In genomic region chr13:30689752-30690151, GRCh38 we compare ENCODE assay signal across 9 cellular contexts. TPM values are rescaled to one million over a fixed set of nuclear protein-coding genes. Genes with fewer than 3 reads are reported as not detected.
DNase-seq lines count a peak whose midpoint lies in the region; TF ChIP-seq lines count a peak whose summit lies in the region.
"Had no signal": no experiment of that assay in that cellular context is flagged by ENCODE, and none has a peak within 500 bp of the region (broad histone marks: within the 10 kb centered on the region; RNA-seq: fewer than 3 reads in every experiment).

No MANE protein-coding gene starts in this region.

- no peak overlapping the region for H4K91ac ChIP-seq in neuronal stem cell (ENCODE audit: low read depth, low read length, poor library complexity)

- H2AFZ ChIP-seq in neuronal stem cell (ENCODE audit: low read length) = peak overlapping the region; percentile 6

- CTCF ChIA-PET in AG04449 (lab: Yijun Ruan, JAX) = interaction anchor here (1.2 to 3.1 kb wide), 3 partner anchors 103 to 355 kb away, joined by 5 to 11 read pairs (median 9); no protein-coding TSS in a partner anchor

- H2BK120ac ChIP-seq in neuronal stem cell (ENCODE audit: low read depth, low read length) = no peak overlapping the region

- peaks cover 3% of the 10 kb centered on the region for H3K9me3 Mint-ChIP-seq in chondrocyte (ENCODE audit: low read depth)

- H3K4me1 Mint-ChIP-seq in chondrocyte (ENCODE audit: low read depth) = peaks cover 9% of the 10 kb centered on the region

- H3K79me1 ChIP-seq in neuronal stem cell (ENCODE audit: low read depth, low read length) = no peaks in the 10 kb centered on the region

- no CpG with 5 or more reads among the region's 14 CpGs for WGBS in neuronal stem cell (ENCODE audit: extremely low coverage in 2 of 2, insufficient read length in 2 of 2, insufficient replicate concordance in 1 of 2), 2 donors

- H3K4me1 ChIP-seq in neuronal stem cell (ENCODE audit: control insufficient read depth in 2 of 2, insufficient read depth in 1 of 2, low read depth in 1 of 2, low read length in 2 of 2) (peaks cover 0 to 2% of the 10 kb centered on the region in 2 donors), BE2C (no peaks in the 10 kb centered on the region)

- DNase-seq in AG04449 (ENCODE audit: low read depth, low spot score) (no peak), HL-60 (ENCODE audit: low read depth in 1 of 2, low spot score in 1 of 2) (no peak), chondrocyte (ENCODE audit: low spot score) (no peak), neuronal stem cell (ENCODE audit: low spot score) (no peak), DMS 273 (lab: John Stamatoyannopoulos, UW; ENCODE audit: unreplicated experiment) (no peak), NCI-H1417 treated with DMSO at 0.1 percent for 48 hours (lab: John Stamatoyannopoulos, UW) (no peak), BE2C (no peak)
- DNase-seq in effector CD8-positive, alpha-beta T cell (lab: John Stamatoyannopoulos, UW) = no peak
- DNase-seq: NK-92 treated with Interleukin-12 subunit alpha and Interleukin-12 subunit beta, amount 100 ng/mL, for 24 hours had no signal

- H3K4me3 Mint-ChIP-seq in chondrocyte (ENCODE audit: unreplicated experiment) = no peak overlapping the region

- no peaks in the 10 kb centered on the region for H3K27me3 Mint-ChIP-seq in chondrocyte (ENCODE audit: low read depth)

- H4K8ac ChIP-seq in neuronal stem cell (ENCODE audit: low read depth, low read length) = no peak overlapping the region

- H3K9me3 ChIP-seq in neuronal stem cell (replicated peaks in 1 of 2; ENCODE audit: control insufficient read depth in 2 of 2, insufficient read depth in 1 of 2, low read depth in 1 of 2, low read length in 2 of 2) (peaks cover 0 to 5% of the 10 kb centered on the region in 2 donors), BE2C (no peaks in the 10 kb centered on the region)

- POLR2A ChIA-PET in AG04449 (lab: Yijun Ruan, JAX) = interaction anchor here (1.4 to 1.8 kb wide), 4 partner anchors 29 to 181 kb away, joined by 4 to 9 read pairs (median 6); no protein-coding TSS in a partner anchor

- no peak overlapping the region for H3K23ac ChIP-seq in neuronal stem cell (ENCODE audit: low read depth, low read length, poor library complexity)

- H2AK5ac ChIP-seq in neuronal stem cell (ENCODE audit: low read depth, low read length) = peak overlapping the region; percentile 58

- no peak overlapping the region for H2BK15ac ChIP-seq in neuronal stem cell (ENCODE audit: low read length)

- TF ChIP-seq CTCF in AG04449 (IDR thresholded peaks at IDR 0.05; ENCODE audit: insufficient read depth, low read length, missing control alignments) (no peak), HL-60 (IDR thresholded peaks at IDR 0.05; ENCODE audit: insufficient read depth, low read length) (no peak), chondrocyte (IDR thresholded peaks at IDR 0.05) (no peak), BE2C (IDR thresholded peaks at IDR 0.05; ENCODE audit: low read depth, low read length) (no peak)

- H3K36me3 Mint-ChIP-seq in chondrocyte (ENCODE audit: low read depth) = no peaks in the 10 kb centered on the region

- no peak overlapping the region for H2BK12ac ChIP-seq in neuronal stem cell (ENCODE audit: low read length)

- H3K9ac ChIP-seq in neuronal stem cell (ENCODE audit: low read depth, low read length, poor library complexity) = no peak overlapping the region

- H3K4me3 ChIP-seq in AG04449 (ENCODE audit: low read depth, low read length) = peak overlapping the region; percentile 62
- H3K4me3 ChIP-seq in HL-60 (replicated peaks; ENCODE audit: insufficient read depth, low read length) = no peak overlapping the region
- H3K4me3 ChIP-seq in neuronal stem cell (ENCODE audit: low read length in 2 of 2) = no peak overlapping the region
- H3K4me3 ChIP-seq in BE2C (ENCODE audit: low read depth, low read length) = no peak overlapping the region

- H3K36me3 ChIP-seq in neuronal stem cell (replicated peaks in 1 of 2; ENCODE audit: control insufficient read depth in 2 of 2, insufficient read depth in 2 of 2, low read length in 2 of 2) = no peaks in the 10 kb centered on the region
- H3K36me3 ChIP-seq in BE2C = no peaks in the 10 kb centered on the region

- no peak overlapping the region for H3K18ac ChIP-seq in neuronal stem cell (ENCODE audit: low read length)

- H3K4ac ChIP-seq in neuronal stem cell (ENCODE audit: low read length) = no peak overlapping the region

- H3K27me3 ChIP-seq in HL-60 (ENCODE audit: insufficient read depth, poor library complexity, severe bottlenecking) (no peaks in the 10 kb centered on the region), neuronal stem cell (ENCODE audit: control insufficient read depth in 3 of 3, insufficient read depth in 3 of 3, low read depth in 1 of 3, low read length in 3 of 3) (no peaks in the 10 kb centered on the region), BE2C (no peaks in the 10 kb centered on the region)

- no peak overlapping the region for H3K14ac ChIP-seq in neuronal stem cell (ENCODE audit: low read length)

- peak overlapping the region; percentile 83 for H3K27ac Mint-ChIP-seq in chondrocyte (ENCODE audit: unreplicated experiment)

- H2BK5ac ChIP-seq in neuronal stem cell (ENCODE audit: low read length) = no peak overlapping the region

- H3K27ac ChIP-seq in HL-60 (replicated peaks) (peak overlapping the region; percentile 70), neuronal stem cell (replicated peaks; ENCODE audit: low read length) (no peak overlapping the region)

- no peak overlapping the region for H3K4me2 ChIP-seq in neuronal stem cell (ENCODE audit: insufficient read depth, low read length, poor library complexity, severe bottlenecking)

RNA-seq across cellular contexts. Expression of gene ALOX5AP, which starts 45.6 kb away (rescaled TPM):
- 0.57 to 2.1 TPM (median 1.1 TPM) in 3 replicates for total RNA-seq in chondrocyte
- polyA plus RNA-seq in neuronal stem cell (2013, experiment 1 of 2) = 0.10 TPM
- polyA plus RNA-seq in neuronal stem cell (2013, experiment 2 of 2) = not detected
- not detected for polyA plus RNA-seq in BE2C (2012; ENCODE audit: insufficient read depth, insufficient read length, low read depth)
